ENCODE assay signal across 17 cellular contexts in the genomic region with DNA sequence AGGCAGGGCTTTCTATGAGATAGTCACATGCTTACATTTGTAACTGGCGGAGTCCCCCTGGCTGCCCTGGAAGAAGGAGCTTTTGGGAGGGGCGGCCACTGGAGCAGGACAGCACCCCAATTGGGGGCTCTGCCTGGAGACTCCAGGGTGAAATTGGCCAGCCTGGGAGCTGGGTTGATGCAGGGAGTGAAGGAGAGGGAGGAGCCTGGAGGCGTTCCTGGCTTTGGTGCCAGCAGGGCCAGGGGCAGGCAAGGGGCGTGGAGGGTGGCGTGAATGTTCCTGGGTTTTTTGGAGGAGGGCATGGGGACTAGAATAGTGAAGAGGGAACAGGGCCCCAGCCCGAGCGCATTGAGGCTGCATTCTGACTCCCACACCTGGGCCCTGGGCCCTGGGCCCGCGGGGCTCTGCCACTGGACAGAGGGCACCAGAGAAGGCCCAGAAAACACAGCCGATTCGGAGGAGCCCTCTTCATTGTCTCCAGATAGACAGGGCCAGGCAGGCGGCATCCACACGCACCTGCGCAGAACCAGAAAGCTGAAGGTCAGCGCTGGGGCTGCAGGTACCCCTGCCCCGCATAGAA. TPM values are rescaled to one million over a fixed set of nuclear protein-coding genes. Genes with fewer than 3 reads are reported as not detected.
DNase-seq lines count a peak whose midpoint lies in the region; ATAC-seq and TF ChIP-seq lines count a peak whose summit lies in the region.
"Had no signal": no experiment of that assay in that cellular context is flagged by ENCODE, and none has a peak within 500 bp of the region (broad histone marks: within the 10 kb centered on the region; RNA-seq: fewer than 3 reads in every experiment).

No MANE protein-coding gene starts in this region.

- no peak overlapping the region for H3K27ac Mint-ChIP-seq in CD8-positive, alpha-beta T cell
- H3K27ac Mint-ChIP-seq: activated naive CD8-positive, alpha-beta T cell treated with anti-CD3 and anti-CD28 coated beads, Interleukin-2, amount 10 ng/mL, durations not matched to agents 7 days and 5 days; naive thymus-derived CD8-positive, alpha-beta T cell had no signal

- no peaks in the 10 kb centered on the region for H3K4me1 Mint-ChIP-seq in CD8-positive, alpha-beta T cell (ENCODE audit: low read depth)

- H3K4me3 Mint-ChIP-seq in CD8-positive, alpha-beta T cell = no peak overlapping the region
- H3K4me3 Mint-ChIP-seq: activated naive CD8-positive, alpha-beta T cell treated with anti-CD3 and anti-CD28 coated beads, Interleukin-2, amount 10 ng/mL, durations not matched to agents 7 days and 5 days; naive thymus-derived CD8-positive, alpha-beta T cell had no signal

- H3K9me3 ChIP-seq in body of pancreas = no peaks in the 10 kb centered on the region
- H3K9me3 ChIP-seq in muscle layer of colon (ENCODE audit: low read length) = no peaks in the 10 kb centered on the region
- H3K9me3 ChIP-seq in upper lobe of right lung = no peaks in the 10 kb centered on the region
- no peaks in the 10 kb centered on the region for H3K9me3 ChIP-seq in CD8-positive, alpha-beta T cell (ENCODE audit: low read length)
- H3K9me3 ChIP-seq: heart right ventricle had no signal

- no peaks in the 10 kb centered on the region for H3K36me3 ChIP-seq in body of pancreas (replicated peaks in 1 of 2; ENCODE audit: insufficient read depth in 1 of 2, low read depth in 2 of 2)
- no peaks in the 10 kb centered on the region for H3K36me3 ChIP-seq in muscle layer of colon (ENCODE audit: insufficient read depth, low read length)
- no peaks in the 10 kb centered on the region for H3K36me3 ChIP-seq in upper lobe of right lung
- H3K36me3 ChIP-seq in CD8-positive, alpha-beta T cell (ENCODE audit: insufficient read depth, low read length) = no peaks in the 10 kb centered on the region

- peaks cover 4% of the 10 kb centered on the region for H3K36me3 Mint-ChIP-seq in CD8-positive, alpha-beta T cell
- H3K36me3 Mint-ChIP-seq: activated naive CD8-positive, alpha-beta T cell treated with anti-CD3 and anti-CD28 coated beads, Interleukin-2, amount 10 ng/mL, durations not matched to agents 7 days and 5 days had no signal

- DNase-seq in Right ventricle myocardium superior = no peak
- no peak for DNase-seq in cardiac septum (ENCODE audit: low spot score)
- DNase-seq in body of pancreas = no peak
- DNase-seq in upper lobe of right lung = no peak
- no peak for DNase-seq in CD8-positive, alpha-beta T cell
- DNase-seq in NCI-H526 (lab: John Stamatoyannopoulos, UW) = no peak
- DNase-seq: activated CD8-positive, alpha-beta memory T cell treated with anti-CD3 and anti-CD28 coated beads, Interleukin-2, amount 50 U/mL, for 48 hours; activated naive CD8-positive, alpha-beta T cell treated with anti-CD3 and anti-CD28 coated beads, Interleukin-2, amount 10 ng/mL, durations not matched to agents 7 days and 5 days; naive thymus-derived CD8-positive, alpha-beta T cell; stimulated activated naive CD4-positive, alpha-beta T cell; T-helper 1 cell had no signal

- H3K4me1 ChIP-seq in body of pancreas = peaks cover 34% of the 10 kb centered on the region
- peaks cover 21% of the 10 kb centered on the region for H3K4me1 ChIP-seq in muscle layer of colon (ENCODE audit: insufficient read depth, low read length)
- H3K4me1 ChIP-seq in upper lobe of right lung = peaks cover 32% of the 10 kb centered on the region
- H3K4me1 ChIP-seq in CD8-positive, alpha-beta T cell (ENCODE audit: insufficient read depth, low read length) = no peaks in the 10 kb centered on the region

- POLR2A ChIA-PET in CD8-positive, alpha-beta T cell (lab: Charles Lee) = no interaction called here

- H3K27me3 Mint-ChIP-seq in CD8-positive, alpha-beta T cell (ENCODE audit: low read depth) = no peaks in the 10 kb centered on the region
- H3K27me3 Mint-ChIP-seq: activated naive CD8-positive, alpha-beta T cell treated with anti-CD3 and anti-CD28 coated beads, Interleukin-2, amount 10 ng/mL, durations not matched to agents 7 days and 5 days; naive thymus-derived CD8-positive, alpha-beta T cell had no signal

- no peak for TF ChIP-seq CTCF in body of pancreas (IDR thresholded peaks at IDR 0.05)
- no peak for TF ChIP-seq CTCF in upper lobe of right lung (IDR thresholded peaks at IDR 0.05)
- TF ChIP-seq CTCF in CD8-positive, alpha-beta T cell (IDR thresholded peaks at IDR 0.05) = no peak

- H3K4me3 ChIP-seq in body of pancreas (no peak overlapping the region), muscle layer of colon (ENCODE audit: low read depth in 1 of 2, low read length in 2 of 2) (no peak overlapping the region), upper lobe of right lung (no peak overlapping the region)
- no peak overlapping the region for H3K4me3 ChIP-seq in CD8-positive, alpha-beta T cell (ENCODE audit: low read depth, low read length)

- no peaks in the 10 kb centered on the region for H3K9me3 Mint-ChIP-seq in CD8-positive, alpha-beta T cell
- H3K9me3 Mint-ChIP-seq: activated naive CD8-positive, alpha-beta T cell treated with anti-CD3 and anti-CD28 coated beads, Interleukin-2, amount 10 ng/mL, durations not matched to agents 7 days and 5 days; naive thymus-derived CD8-positive, alpha-beta T cell had no signal

- no peak overlapping the region for H3K9ac ChIP-seq in muscle layer of colon (ENCODE audit: low read length)

- H3K27me3 ChIP-seq in body of pancreas (no peaks in the 10 kb centered on the region), muscle layer of colon (ENCODE audit: control insufficient read depth in 1 of 2, insufficient read depth in 2 of 2, low read length in 2 of 2) (no peaks in the 10 kb centered on the region), upper lobe of right lung (no peaks in the 10 kb centered on the region)
- H3K27me3 ChIP-seq in CD8-positive, alpha-beta T cell (ENCODE audit: insufficient read depth, low read length) = no peaks in the 10 kb centered on the region
- H3K27me3 ChIP-seq: heart right ventricle had no signal

- intact Hi-C loops in Right ventricle myocardium superior (cut with DNase I) = no loop called here
- intact Hi-C loops in cardiac septum (cut with DNase I) = no loop called here
- intact Hi-C loops in body of pancreas (cut with DNase I) = no loop called here
- intact Hi-C loops in upper lobe of right lung (cut with DNase I) = no loop called here
- intact Hi-C loops in CD8-positive, alpha-beta T cell (cut with DNase I, micrococcal nuclease) = no loop called here

- ATAC-seq in Right ventricle myocardium superior (ENCODE audit: poor library complexity) = peak; percentile 19
- no peak for ATAC-seq in body of pancreas
- peak; percentile 2 for ATAC-seq in upper lobe of right lung
- ATAC-seq in CD8-positive, alpha-beta T cell = no peak
- no peak for ATAC-seq in GM18519 (IDR thresholded peaks at IDR 0.05; ENCODE audit: low FRiP score, unreplicated experiment)
- ATAC-seq: naive thymus-derived CD8-positive, alpha-beta T cell had no signal

- peak overlapping the region; percentile 70 to 76 (median 73) for H3K27ac ChIP-seq in body of pancreas
- H3K27ac ChIP-seq in muscle layer of colon (ENCODE audit: low read depth, low read length) = peak overlapping the region; percentile 55
- peak overlapping the region; percentile 58 for H3K27ac ChIP-seq in upper lobe of right lung
- no peak overlapping the region for H3K27ac ChIP-seq in CD8-positive, alpha-beta T cell (ENCODE audit: low read depth, low read length)

- WGBS in body of pancreas, 2 donors = 82 to 100% methylated on average over 5 to 16 of the region's 16 CpGs

- TF ChIP-seq POLR2A in body of pancreas (IDR thresholded peaks at IDR 0.05) = no peak

- CTCF ChIA-PET in CD8-positive, alpha-beta T cell (lab: Charles Lee) = interaction anchor here (0.6 to 1.1 kb wide), 2 partner anchors 21 to 206 kb away, joined by 3 to 4 read pairs; no protein-coding TSS in a partner anchor

RNA-seq across cellular contexts. Expression of a gene that starts 29.5 kb away (rescaled TPM):
- not detected for total RNA-seq in Right ventricle myocardium superior
- total RNA-seq in cardiac septum = 31.8 TPM
- 1 to 10 TPM in 1 of 2 donors, under 1 TPM in 1; 0.33 to 6.0 TPM for total RNA-seq in body of pancreas
- total RNA-seq in upper lobe of right lung = 9.7 TPM
- not detected for total RNA-seq in CD8-positive, alpha-beta T cell
- total RNA-seq: activated naive CD8-positive, alpha-beta T cell treated with anti-CD3 and anti-CD28 coated beads, Interleukin-2, amount 10 ng/mL, durations not matched to agents 7 days and 5 days; Calu3; H7; naive thymus-derived CD8-positive, alpha-beta T cell; NCI-H460 had no signal

Comparison
In these comparisons a context has a peak if more than half of its experiments do, and no peak if none do; other contexts are left out.
1. ATAC-seq: peak in Right ventricle myocardium superior (single experiment) and upper lobe of right lung (single experiment); none in body of pancreas (single experiment), CD8-positive, alpha-beta T cell (single experiment) and GM18519 (single experiment).